ENCODE assay signal across 17 cellular contexts in the genomic region with DNA sequence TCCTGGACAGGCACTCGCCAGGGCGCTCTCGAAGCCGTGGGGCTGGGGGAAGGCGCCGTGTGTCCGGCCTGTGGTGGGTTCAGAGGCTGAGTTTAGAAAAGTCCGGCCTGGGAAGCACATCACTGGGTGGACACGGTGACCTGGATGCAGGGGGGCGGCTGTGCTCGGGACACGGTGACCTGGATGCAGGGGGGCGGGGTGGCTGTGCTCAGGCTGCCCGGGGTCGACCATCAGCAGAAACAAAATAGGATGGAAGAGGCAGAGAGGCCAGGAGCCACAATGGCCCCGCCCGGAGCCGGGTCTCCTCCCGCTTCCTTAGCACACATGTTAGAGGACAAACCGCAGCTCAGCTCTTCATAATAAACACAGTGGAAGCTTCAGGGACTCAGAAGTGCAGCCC.
A peak's percentile ranks its signal among the peaks of the same experiment; 100 is the strongest.
DNase-seq lines count a peak whose midpoint lies in the region; ATAC-seq and TF ChIP-seq lines count a peak whose summit lies in the region.
"Had no signal": no experiment of that assay in that cellular context is flagged by ENCODE, and none has a peak within 500 bp of the region (broad histone marks: within the 10 kb centered on the region; RNA-seq: fewer than 3 reads in every experiment).

No MANE protein-coding gene starts in this region.

- ATAC-seq in RWPE2 (ENCODE audit: low read depth): no peak
- ATAC-seq: GM23338 had no signal

- no peaks in the 10 kb centered on the region for H3K36me3 ChIP-seq in BLaER1
- no peaks in the 10 kb centered on the region for H3K36me3 ChIP-seq in RWPE2 (ENCODE audit: low read depth)
- H3K36me3 ChIP-seq: BLaER1 treated with 17β-estradiol and CSF1 and Interleukin-3, amounts not matched to agents 10 nM and 100 nM; HAP-1 had no signal

- H3K9ac ChIP-seq in BLaER1: no peak overlapping the region

- H3K4me1 ChIP-seq in BLaER1 (peaks cover 64% of the 10 kb centered on the region), RWPE2 (ENCODE audit: insufficient read depth, poor library complexity, severe bottlenecking) (no peaks in the 10 kb centered on the region)
- H3K4me1 ChIP-seq: HAP-1 had no signal

- peak; percentile 20 for DNase-seq in DMS53 (lab: John Stamatoyannopoulos, UW)
- no peak for DNase-seq in DMS53 treated with DMSO at 0.1 percent for 48 hours (lab: John Stamatoyannopoulos, UW; ENCODE audit: unreplicated experiment)
- DNase-seq in RWPE2 (ENCODE audit: low spot score): peak; percentile 62
- no peak for DNase-seq in stimulated activated CD4-positive, alpha-beta T cell treated with anti-CD3 and anti-CD28 coated beads, Interleukin-2, amount 100 ng/mL, for 48 hours
- DNase-seq in NCI-H748 treated with DMSO at 0.1 percent for 48 hours (lab: John Stamatoyannopoulos, UW): no peak
- DNase-seq: Calu3; CD4-positive, alpha-beta memory T cell; COR-L47; DMS79; EL; GDM1; HFFc6 had no signal

- H3K4me3 ChIP-seq in BLaER1: no peak overlapping the region
- no peak overlapping the region for H3K4me3 ChIP-seq in RWPE2 (ENCODE audit: severe bottlenecking)
- H3K4me3 ChIP-seq: BLaER1 treated with 17β-estradiol and CSF1 and Interleukin-3, amounts not matched to agents 10 nM and 100 nM; GM23338; HAP-1 had no signal

- H3K27ac ChIP-seq in BLaER1 (no peak overlapping the region), RWPE2 (ENCODE audit: poor library complexity, severe bottlenecking) (no peak overlapping the region)
- H3K27ac ChIP-seq: 22Rv1; BLaER1 treated with 17β-estradiol and CSF1 and Interleukin-3, amounts not matched to agents 10 nM and 100 nM had no signal

- TF ChIP-seq CTCF in RWPE2 (IDR thresholded peaks at IDR 0.05; ENCODE audit: poor library complexity, severe bottlenecking): no peak

- no peaks in the 10 kb centered on the region for H4K20me1 ChIP-seq in BLaER1
- H4K20me1 ChIP-seq: BLaER1 treated with 17β-estradiol and CSF1 and Interleukin-3, amounts not matched to agents 10 nM and 100 nM had no signal

- peak overlapping the region; percentile 9; the same call in 1 of the 2 replicates for H3K4me2 ChIP-seq in BLaER1
- H3K4me2 ChIP-seq: GM23338 had no signal

- peaks cover 22% of the 10 kb centered on the region for H3K9me3 ChIP-seq in BLaER1
- no peaks in the 10 kb centered on the region for H3K9me3 ChIP-seq in RWPE2 (ENCODE audit: severe bottlenecking)
- H3K9me3 ChIP-seq: HAP-1 had no signal

- H3K27me3 ChIP-seq in BLaER1 (peaks cover 15% of the 10 kb centered on the region; the same call in 1 of the 2 replicates), RWPE2 (ENCODE audit: insufficient read depth, poor library complexity, severe bottlenecking) (no peaks in the 10 kb centered on the region)

Comparison
In these comparisons a context has a peak if more than half of its experiments do, and no peak if none do; other contexts are left out.
1. DNase-seq: peak in DMS53 (single experiment) and RWPE2 (single experiment); none in DMS53 treated with DMSO at 0.1 percent for 48 hours (single experiment), stimulated activated CD4-positive, alpha-beta T cell treated with anti-CD3 and anti-CD28 coated beads, Interleukin-2, amount 100 ng/mL, for 48 hours (0 of 2) and NCI-H748 treated with DMSO at 0.1 percent for 48 hours (single experiment).